8 cellular contexts compared by ENCODE assay signal in the genomic region with DNA sequence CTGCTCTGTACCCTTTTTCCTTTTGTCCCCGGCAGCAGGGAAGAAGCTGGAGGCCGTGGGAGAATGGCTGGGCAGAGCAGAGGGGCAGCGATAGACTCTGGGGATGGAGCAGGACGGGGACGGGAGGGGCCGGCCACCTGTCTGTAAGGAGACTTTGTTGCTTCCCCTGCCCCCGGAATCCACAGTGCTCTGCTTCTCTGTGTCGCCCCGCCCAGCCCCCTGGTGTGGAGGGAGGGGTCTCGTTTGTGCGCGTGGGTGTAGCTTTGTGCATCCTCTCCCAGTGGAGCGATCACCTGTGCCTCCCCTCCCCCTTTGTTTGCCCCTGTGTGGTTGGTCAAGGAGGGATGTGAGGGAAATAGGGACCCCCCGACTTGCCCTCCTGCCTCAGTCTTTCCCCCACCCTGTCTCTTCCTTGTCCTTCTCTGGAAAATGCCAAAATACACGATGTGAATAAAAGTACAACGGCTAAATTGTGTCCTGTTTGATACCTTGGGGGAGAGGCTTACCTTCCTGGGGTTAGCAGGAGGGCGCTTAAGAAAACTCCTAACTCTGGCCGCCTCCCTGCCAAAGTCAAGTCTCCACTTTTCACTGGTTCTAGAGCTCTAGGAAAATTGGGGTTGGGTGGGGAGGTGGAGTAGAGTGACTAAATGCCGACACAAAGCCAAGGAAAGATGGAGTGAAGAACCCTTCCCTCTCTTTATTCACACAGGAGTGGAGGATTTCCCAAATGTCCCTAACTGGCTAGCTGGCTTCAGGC. TPM values are rescaled to one million over a fixed set of nuclear protein-coding genes. Genes with fewer than 3 reads are reported as not detected.
A peak's percentile ranks its signal among the peaks of the same experiment; 100 is the strongest.
DNase-seq lines count a peak whose midpoint lies in the region; ATAC-seq, FAIRE-seq and TF ChIP-seq lines count a peak whose summit lies in the region.

No MANE protein-coding gene starts in this region.

- TF ChIP-seq CTCF in kidney (IDR thresholded peaks at IDR 0.05; ENCODE audit: borderline replicate concordance, extremely low read depth, insufficient read depth), result no peak

- no peak for ATAC-seq in GM18511 (IDR thresholded peaks at IDR 0.05; ENCODE audit: unreplicated experiment)

- H3K4me1 Mint-ChIP-seq in T-helper 1 cell treated with Interleukin-12 subunit alpha and Interleukin-12 subunit beta and Interleukin-4 antibody, amounts not matched to agents 30 μg/mL and 1 μg/mL, for 36 hours (ENCODE audit: low read depth), result peaks cover 33% of the 10 kb centered on the region
- H3K4me1 Mint-ChIP-seq in activated T-helper 2 cell treated with anti-CD3 and anti-CD28 coated beads, Interferon-gamma antibody, Interleukin-2, Interleukin-4, amounts not matched to agents 10 μg/mL and 5 μg/mL and 100 μg/mL, durations not matched to agents 14 hours and 24 hours and 36 hours (ENCODE audit: low read depth), result peaks cover 36% of the 10 kb centered on the region

- no peaks in the 10 kb centered on the region for H3K9me3 ChIP-seq in kidney (ENCODE audit: control insufficient read depth in 1 of 2, low read length in 2 of 2)

- intact Hi-C loops in activated T-helper 2 cell treated with anti-CD3 and anti-CD28 coated beads, Interferon-gamma antibody, Interleukin-2, Interleukin-4, amounts not matched to agents 10 μg/mL and 5 μg/mL and 100 μg/mL, durations not matched to agents 14 hours and 24 hours and 36 hours (cut with micrococcal nuclease), result no loop called here
- intact Hi-C loops in kidney (cut with DNase I), result no loop called here

- H3K27ac ChIP-seq in kidney (ENCODE audit: low read depth in 2 of 2, low read length in 2 of 2) (peak overlapping the region in 1 of 2 donors; percentile 95), substantia nigra (ENCODE audit: low read depth, low read length, poor library complexity, severe bottlenecking) (peak overlapping the region; percentile 94)

- H3K9ac ChIP-seq in kidney (ENCODE audit: low read length in 2 of 2), result peak overlapping the region; percentile 61 to 76

- H3K27ac Mint-ChIP-seq in T-helper 1 cell treated with Interleukin-12 subunit alpha and Interleukin-12 subunit beta and Interleukin-4 antibody, amounts not matched to agents 30 μg/mL and 1 μg/mL, for 36 hours, result peak overlapping the region; percentile 5
- H3K27ac Mint-ChIP-seq in activated T-helper 2 cell treated with anti-CD3 and anti-CD28 coated beads, Interferon-gamma antibody, Interleukin-2, Interleukin-4, amounts not matched to agents 10 μg/mL and 5 μg/mL and 100 μg/mL, durations not matched to agents 14 hours and 24 hours and 36 hours, result no peak overlapping the region

- no peak overlapping the region for H3K4me3 Mint-ChIP-seq in T-helper 1 cell treated with Interleukin-12 subunit alpha and Interleukin-12 subunit beta and Interleukin-4 antibody, amounts not matched to agents 30 μg/mL and 1 μg/mL, for 36 hours
- peak overlapping the region; percentile 95 for H3K4me3 Mint-ChIP-seq in activated T-helper 2 cell treated with anti-CD3 and anti-CD28 coated beads, Interferon-gamma antibody, Interleukin-2, Interleukin-4, amounts not matched to agents 10 μg/mL and 5 μg/mL and 100 μg/mL, durations not matched to agents 14 hours and 24 hours and 36 hours (ENCODE audit: low read depth)

- H3K36me3 ChIP-seq in kidney (ENCODE audit: control insufficient read depth in 1 of 2, insufficient read depth in 2 of 2, low read length in 2 of 2), result peaks cover 20 to 44% of the 10 kb centered on the region in 2 donors

- peaks cover 61% of the 10 kb centered on the region for H3K36me3 Mint-ChIP-seq in T-helper 1 cell treated with Interleukin-12 subunit alpha and Interleukin-12 subunit beta and Interleukin-4 antibody, amounts not matched to agents 30 μg/mL and 1 μg/mL, for 36 hours (ENCODE audit: low read depth)
- peaks cover 80% of the 10 kb centered on the region for H3K36me3 Mint-ChIP-seq in activated T-helper 2 cell treated with anti-CD3 and anti-CD28 coated beads, Interferon-gamma antibody, Interleukin-2, Interleukin-4, amounts not matched to agents 10 μg/mL and 5 μg/mL and 100 μg/mL, durations not matched to agents 14 hours and 24 hours and 36 hours (ENCODE audit: low read depth)

- peaks cover 16 to 28% of the 10 kb centered on the region in 2 donors for H3K4me1 ChIP-seq in kidney (ENCODE audit: control insufficient read depth in 1 of 2, insufficient read depth in 1 of 2, low read depth in 1 of 2, low read length in 2 of 2)

- peak overlapping the region; percentile 41 to 80 for H3K4me3 ChIP-seq in kidney (ENCODE audit: low read length in 2 of 2)

- DNase-seq in T-helper 1 cell (no peak), kidney (peak; percentile 75), substantia nigra (lab: John Stamatoyannopoulos, UW) (no peak), NCI-H2171 (lab: John Stamatoyannopoulos, UW) (no peak), midbrain (lab: John Stamatoyannopoulos, UW) (no peak)
- no peak for DNase-seq in activated T-helper 2 cell treated with anti-CD3 and anti-CD28 coated beads, Interferon-gamma antibody, Interleukin-2, Interleukin-4, amounts not matched to agents 10 μg/mL and 5 μg/mL and 100 μg/mL, durations not matched to agents 14 hours and 24 hours and 36 hours (ENCODE audit: low spot score)

- no peaks in the 10 kb centered on the region for H3K27me3 Mint-ChIP-seq in T-helper 1 cell treated with Interleukin-12 subunit alpha and Interleukin-12 subunit beta and Interleukin-4 antibody, amounts not matched to agents 30 μg/mL and 1 μg/mL, for 36 hours (ENCODE audit: low read depth)
- H3K27me3 Mint-ChIP-seq in activated T-helper 2 cell treated with anti-CD3 and anti-CD28 coated beads, Interferon-gamma antibody, Interleukin-2, Interleukin-4, amounts not matched to agents 10 μg/mL and 5 μg/mL and 100 μg/mL, durations not matched to agents 14 hours and 24 hours and 36 hours (ENCODE audit: low read depth), result no peaks in the 10 kb centered on the region

- no peaks in the 10 kb centered on the region for H3K9me3 Mint-ChIP-seq in T-helper 1 cell treated with Interleukin-12 subunit alpha and Interleukin-12 subunit beta and Interleukin-4 antibody, amounts not matched to agents 30 μg/mL and 1 μg/mL, for 36 hours
- H3K9me3 Mint-ChIP-seq in activated T-helper 2 cell treated with anti-CD3 and anti-CD28 coated beads, Interferon-gamma antibody, Interleukin-2, Interleukin-4, amounts not matched to agents 10 μg/mL and 5 μg/mL and 100 μg/mL, durations not matched to agents 14 hours and 24 hours and 36 hours, result no peaks in the 10 kb centered on the region

- no peak for FAIRE-seq in kidney (lab: Jason Lieb, UNC)

RNA-seq across cellular contexts. Expression of a gene that starts 1.0 kb away (rescaled TPM):
- total RNA-seq in activated T-helper 2 cell treated with anti-CD3 and anti-CD28 coated beads, Interferon-gamma antibody, Interleukin-2, Interleukin-4, amounts not matched to agents 10 μg/mL and 5 μg/mL and 100 μg/mL, durations not matched to agents 14 hours and 24 hours and 36 hours, result 1,708 and 1,711 TPM in 2 replicates
- total RNA-seq in kidney, result 437 TPM
- 1,220 TPM for polyA plus RNA-seq in kidney (ENCODE audit: insufficient read depth, low read depth, low replicate concordance)

RNA-seq across cellular contexts. Expression of a gene that starts 6.8 kb away (rescaled TPM):
- total RNA-seq in activated T-helper 2 cell treated with anti-CD3 and anti-CD28 coated beads, Interferon-gamma antibody, Interleukin-2, Interleukin-4, amounts not matched to agents 10 μg/mL and 5 μg/mL and 100 μg/mL, durations not matched to agents 14 hours and 24 hours and 36 hours, result 3.7 and 4.1 TPM in 2 replicates
- 19.0 TPM for total RNA-seq in kidney
- polyA plus RNA-seq in kidney (ENCODE audit: insufficient read depth, low read depth, low replicate concordance), result 21.3 TPM

RNA-seq across cellular contexts. Expression of a gene that starts 14.4 kb away (rescaled TPM):
- total RNA-seq in activated T-helper 2 cell treated with anti-CD3 and anti-CD28 coated beads, Interferon-gamma antibody, Interleukin-2, Interleukin-4, amounts not matched to agents 10 μg/mL and 5 μg/mL and 100 μg/mL, durations not matched to agents 14 hours and 24 hours and 36 hours, result 133 and 134 TPM in 2 replicates
- 75.5 TPM for total RNA-seq in kidney
- polyA plus RNA-seq in kidney (ENCODE audit: insufficient read depth, low read depth, low replicate concordance), result 52.3 TPM

RNA-seq across cellular contexts. Expression of a gene that starts 15.3 kb away (rescaled TPM):
- total RNA-seq in activated T-helper 2 cell treated with anti-CD3 and anti-CD28 coated beads, Interferon-gamma antibody, Interleukin-2, Interleukin-4, amounts not matched to agents 10 μg/mL and 5 μg/mL and 100 μg/mL, durations not matched to agents 14 hours and 24 hours and 36 hours, result 41.6 and 42.1 TPM in 2 replicates
- 1.3 TPM for total RNA-seq in kidney
- polyA plus RNA-seq in kidney (ENCODE audit: insufficient read depth, low read depth, low replicate concordance), result 2.1 TPM

RNA-seq across cellular contexts. Expression of a gene that starts 25.6 kb away (rescaled TPM):
- total RNA-seq in activated T-helper 2 cell treated with anti-CD3 and anti-CD28 coated beads, Interferon-gamma antibody, Interleukin-2, Interleukin-4, amounts not matched to agents 10 μg/mL and 5 μg/mL and 100 μg/mL, durations not matched to agents 14 hours and 24 hours and 36 hours, result 1.2 and 1.3 TPM in 2 replicates
- 2.6 TPM for total RNA-seq in kidney
- 1.4 TPM for polyA plus RNA-seq in kidney (ENCODE audit: insufficient read depth, low read depth, low replicate concordance)
